In the genomic region with DNA sequence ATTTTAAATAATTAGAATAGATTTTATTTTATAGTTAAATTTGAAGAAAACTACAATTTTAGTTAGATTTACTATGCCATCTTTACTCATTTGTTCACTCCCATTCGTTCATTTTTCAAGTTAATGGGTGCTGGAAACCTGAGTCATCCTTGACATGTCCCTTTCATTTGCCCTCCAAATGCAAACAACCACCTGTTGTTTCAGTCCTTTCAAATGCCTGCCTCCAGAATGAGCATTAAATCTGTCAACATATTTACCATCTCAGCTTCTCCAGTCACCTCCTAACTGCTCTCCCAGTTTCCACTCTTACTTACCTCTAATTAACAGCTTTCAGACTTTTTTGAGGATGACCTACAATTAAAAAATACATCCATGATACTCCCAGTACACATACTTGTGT, we compare ENCODE assay signal across 16 cellular contexts.
DNase-seq lines count a peak whose midpoint lies in the region; ATAC-seq and TF ChIP-seq lines count a peak whose summit lies in the region.
"Had no signal": no experiment of that assay in that cellular context is flagged by ENCODE, and none has a peak within 500 bp of the region (broad histone marks: within the 10 kb centered on the region; RNA-seq: fewer than 3 reads in every experiment).

No MANE protein-coding gene starts in this region.

- peak overlapping the region; percentile 90 to 93 (median 92) for H3K27ac Mint-ChIP-seq in nephron
- H3K27ac Mint-ChIP-seq: stimulated activated memory B cell treated with anti-CD40 and anti-IgM and Interleukin-4, amounts not matched to agents 10 μg/mL and 1 μg/mL and 100 μg/mL, for 72 hours had no signal

- H3K4me3 ChIP-seq in A673 (ENCODE audit: low read depth, low read length, poor library complexity, severe bottlenecking) = no peak overlapping the region
- H3K4me3 ChIP-seq: heart left ventricle, ovary had no signal

- BruUV-seq in A673 (replicated peaks; lab: Mats Ljungman, UMichigan) = no TSS peak

- no peaks in the 10 kb centered on the region for H3K36me3 Mint-ChIP-seq in nephron (ENCODE audit: low read depth)
- H3K36me3 Mint-ChIP-seq: stimulated activated memory B cell treated with anti-CD40 and anti-IgM and Interleukin-4, amounts not matched to agents 10 μg/mL and 1 μg/mL and 100 μg/mL, for 72 hours had no signal

- no peaks in the 10 kb centered on the region for H3K36me3 ChIP-seq in A673 (ENCODE audit: insufficient read depth, low read length, poor library complexity, severe bottlenecking)
- H3K36me3 ChIP-seq: BE2C, heart left ventricle, ovary had no signal

- H3K27ac ChIP-seq in A673 (ENCODE audit: low read depth, low read length, poor library complexity, severe bottlenecking) = no peak overlapping the region

- no peak for TF ChIP-seq CTCF in nephron (IDR thresholded peaks at IDR 0.05; ENCODE audit: unreplicated experiment in 3 of 3)
- TF ChIP-seq CTCF in A673 (conservative IDR thresholded peaks at IDR 0.05; ENCODE audit: low read depth, low read length) = no peak

- peaks cover 88% of the 10 kb centered on the region for H3K4me1 Mint-ChIP-seq in nephron
- H3K4me1 Mint-ChIP-seq: stimulated activated memory B cell treated with anti-CD40 and anti-IgM and Interleukin-4, amounts not matched to agents 10 μg/mL and 1 μg/mL and 100 μg/mL, for 72 hours had no signal

- POLR2A ChIA-PET in A673 (lab: Charles Lee; ENCODE audit: low non-redundant PET) = no interaction called here

- H3K9me3 ChIP-seq in A673 (ENCODE audit: low read depth, low read length, poor library complexity, severe bottlenecking) = no peaks in the 10 kb centered on the region
- H3K9me3 ChIP-seq: BE2C, heart left ventricle, ovary had no signal

- no peaks in the 10 kb centered on the region for H3K27me3 Mint-ChIP-seq in nephron (ENCODE audit: low read depth)
- H3K27me3 Mint-ChIP-seq: stimulated activated memory B cell treated with anti-CD40 and anti-IgM and Interleukin-4, amounts not matched to agents 10 μg/mL and 1 μg/mL and 100 μg/mL, for 72 hours had no signal

- ATAC-seq in GM19023 (IDR thresholded peaks at IDR 0.05; ENCODE audit: unreplicated experiment) = no peak
- ATAC-seq: heart left ventricle; stimulated activated memory B cell treated with anti-CD40 and anti-IgM and Interleukin-4, amounts not matched to agents 10 μg/mL and 1 μg/mL and 100 μg/mL, for 72 hours had no signal

- CTCF ChIA-PET in A673 (lab: Charles Lee) = no interaction called here

- DNase-seq in DMS153 treated with DMSO at 0.1 percent for 48 hours (lab: John Stamatoyannopoulos, UW; ENCODE audit: unreplicated experiment) (peak; percentile 59), NCI-H1436 (lab: John Stamatoyannopoulos, UW) (peak; percentile 21), SHP77 (lab: John Stamatoyannopoulos, UW) (peak; percentile 47 to 65), NK-92 (lab: John Stamatoyannopoulos, UW; ENCODE audit: unreplicated experiment) (no peak), A673 (ENCODE audit: low spot score) (no peak)
- no peak for DNase-seq in NK-92 treated with Interleukin-12 subunit alpha and Interleukin-12 subunit beta, amount 100 ng/mL, for 24 hours (lab: John Stamatoyannopoulos, UW)
- DNase-seq: activated CD4-positive, CD25-positive, alpha-beta regulatory T cell treated with anti-CD3 and anti-CD28 coated beads, Interleukin-2, amount 50 U/mL, for 72 hours; activated T-cell treated with anti-CD3 and anti-CD28 coated beads, Interleukin-2, amount 50 U/mL, for 48 hours; BE2C; effector memory CD4-positive, alpha-beta T cell; heart left ventricle; NCI-H524 treated with DMSO at 0.1 percent for 48 hours; ovary had no signal

- no peaks in the 10 kb centered on the region for H3K27me3 ChIP-seq in A673 (replicated peaks; ENCODE audit: insufficient read depth, low read depth, low read length, poor library complexity)
- H3K27me3 ChIP-seq: heart left ventricle, ovary had no signal

- no peaks in the 10 kb centered on the region for H3K9me3 Mint-ChIP-seq in nephron
- H3K9me3 Mint-ChIP-seq: stimulated activated memory B cell treated with anti-CD40 and anti-IgM and Interleukin-4, amounts not matched to agents 10 μg/mL and 1 μg/mL and 100 μg/mL, for 72 hours had no signal

- no peak overlapping the region for H3K4me3 Mint-ChIP-seq in nephron
- H3K4me3 Mint-ChIP-seq: stimulated activated memory B cell treated with anti-CD40 and anti-IgM and Interleukin-4, amounts not matched to agents 10 μg/mL and 1 μg/mL and 100 μg/mL, for 72 hours had no signal

- peaks cover 7% of the 10 kb centered on the region for H3K4me1 ChIP-seq in A673 (ENCODE audit: insufficient read depth, low read length, poor library complexity, severe bottlenecking)
- H3K4me1 ChIP-seq: BE2C had no signal

- intact Hi-C loops in A673 (cut with micrococcal nuclease; ENCODE audit: unreplicated experiment) = no loop called here

Comparison
In these comparisons a context has a peak if more than half of its experiments do, and no peak if none do; other contexts are left out.
1. DNase-seq: peak in DMS153 treated with DMSO at 0.1 percent for 48 hours (single experiment), NCI-H1436 (single experiment) and SHP77 (2 of 2); none in NK-92 treated with Interleukin-12 subunit alpha and Interleukin-12 subunit beta, amount 100 ng/mL, for 24 hours (single experiment), NK-92 (single experiment) and A673 (single experiment).